In genomic region chr4:1003271-1004070, GRCh38 we compare ENCODE assay signal across 23 cellular contexts. TPM values are rescaled to one million over a fixed set of nuclear protein-coding genes. Genes with fewer than 3 reads are reported as not detected.
DNase-seq lines count a peak whose midpoint lies in the region; ATAC-seq and TF ChIP-seq lines count a peak whose summit lies in the region.
"Had no signal": no experiment of that assay in that cellular context is flagged by ENCODE, and none has a peak within 500 bp of the region (broad histone marks: within the 10 kb centered on the region; RNA-seq: fewer than 3 reads in every experiment).

No MANE protein-coding gene starts in this region.

- H3K36me3 ChIP-seq in HUES6 (ENCODE audit: control insufficient read depth, insufficient read depth, low read length) (no peaks in the 10 kb centered on the region), esophagus muscularis mucosa (no peaks in the 10 kb centered on the region)
- H3K36me3 ChIP-seq: ascending aorta, gastroesophageal sphincter, thyroid gland had no signal

- WGBS in esophagus muscularis mucosa, result 19% methylated on average over 26 of the region's 63 CpGs
- 38 to 59% methylated on average over 19 to 41 of the region's 63 CpGs for WGBS in lower leg skin, 2 donors

- H3K27ac Mint-ChIP-seq in stimulated activated memory B cell treated with anti-CD40 and anti-IgM and Interleukin-4, amounts not matched to agents 10 μg/mL and 1 μg/mL and 100 μg/mL, for 72 hours, result no peak overlapping the region
- H3K27ac Mint-ChIP-seq: activated naive CD4-positive, alpha-beta T cell treated with anti-CD3 and anti-CD28 coated beads, Interleukin-2, amount 50 U/mL, for 24 hours; activated T-helper 1 cell treated with anti-CD3 and anti-CD28 coated beads, Interleukin-12 subunit alpha, Interleukin-12 subunit beta, Interleukin-2, Interleukin-4 antibody, amounts not matched to agents 30 ng/mL and 10 ng/mL and 1 ng/mL, durations not matched to agents 14 hours and 24 hours and 36 hours; CD8-positive, alpha-beta memory T cell; natural killer cell had no signal

- TF ChIP-seq EP300 in esophagus muscularis mucosa (IDR thresholded peaks at IDR 0.05), result no peak

- H3K9me3 ChIP-seq in HUES6 (ENCODE audit: control insufficient read depth, insufficient read depth, low read depth, low read length) (peaks cover 3% of the 10 kb centered on the region; the same call in 1 of the 2 replicates), esophagus muscularis mucosa (no peaks in the 10 kb centered on the region)
- H3K9me3 ChIP-seq: ascending aorta, gastroesophageal sphincter, thyroid gland had no signal

- H3K9ac ChIP-seq in HUES6 (ENCODE audit: low read length), result no peak overlapping the region
- H3K9ac ChIP-seq: GM23248 had no signal

- H3K27me3 Mint-ChIP-seq in stimulated activated memory B cell treated with anti-CD40 and anti-IgM and Interleukin-4, amounts not matched to agents 10 μg/mL and 1 μg/mL and 100 μg/mL, for 72 hours, result peaks cover 61% of the 10 kb centered on the region

- H3K4me3 Mint-ChIP-seq in stimulated activated memory B cell treated with anti-CD40 and anti-IgM and Interleukin-4, amounts not matched to agents 10 μg/mL and 1 μg/mL and 100 μg/mL, for 72 hours, result no peak overlapping the region
- H3K4me3 Mint-ChIP-seq: activated naive CD4-positive, alpha-beta T cell treated with anti-CD3 and anti-CD28 coated beads, Interleukin-2, amount 50 U/mL, for 24 hours; activated T-helper 1 cell treated with anti-CD3 and anti-CD28 coated beads, Interleukin-12 subunit alpha, Interleukin-12 subunit beta, Interleukin-2, Interleukin-4 antibody, amounts not matched to agents 30 ng/mL and 10 ng/mL and 1 ng/mL, durations not matched to agents 14 hours and 24 hours and 36 hours had no signal

- H3K4me1 Mint-ChIP-seq in stimulated activated memory B cell treated with anti-CD40 and anti-IgM and Interleukin-4, amounts not matched to agents 10 μg/mL and 1 μg/mL and 100 μg/mL, for 72 hours, result peaks cover 32% of the 10 kb centered on the region
- H3K4me1 Mint-ChIP-seq: natural killer cell had no signal

- intact Hi-C loops in esophagus muscularis mucosa (cut with DNase I), result no loop called here
- intact Hi-C loops in lower leg skin (cut with DNase I; ENCODE audit: low total_unique reads), result no loop called here

- H3K27me3 ChIP-seq in HUES6 (ENCODE audit: control insufficient read depth, insufficient read depth, low read length) (peaks cover 98% of the 10 kb centered on the region), esophagus muscularis mucosa (peaks cover 13 to 98% (median 54%) of the 10 kb centered on the region in 4 donors)

- DNase-seq in esophagus muscularis mucosa (ENCODE audit: extremely low spot score) (no peak), lower leg skin (ENCODE audit: low spot score in 2 of 2) (no peak)
- DNase-seq: activated CD4-positive, alpha-beta T cell treated with anti-CD3 and anti-CD28 coated beads for 4 hours; CD8-positive, alpha-beta memory T cell; effector CD4-positive, alpha-beta T cell; KBM-7; left colon; natural killer cell; NCI-H1694; NCI-H748 treated with DMSO at 0.1 percent for 48 hours; SHP77; SW 1271; thyroid gland had no signal

- no peak for TF ChIP-seq CTCF in esophagus muscularis mucosa (IDR thresholded peaks at IDR 0.05)
- TF ChIP-seq CTCF in lower leg skin (IDR thresholded peaks at IDR 0.05), result no peak

- no peak overlapping the region for H3K27ac ChIP-seq in HUES6 (ENCODE audit: low read depth, low read length)
- H3K27ac ChIP-seq in esophagus muscularis mucosa (replicated peaks in 1 of 4), result no peak overlapping the region
- H3K27ac ChIP-seq: ascending aorta, gastroesophageal sphincter, GM23248, thyroid gland had no signal

- peaks cover 5% of the 10 kb centered on the region for H3K9me3 Mint-ChIP-seq in stimulated activated memory B cell treated with anti-CD40 and anti-IgM and Interleukin-4, amounts not matched to agents 10 μg/mL and 1 μg/mL and 100 μg/mL, for 72 hours
- H3K9me3 Mint-ChIP-seq: activated naive CD4-positive, alpha-beta T cell treated with anti-CD3 and anti-CD28 coated beads, Interleukin-2, amount 50 U/mL, for 24 hours; activated T-helper 1 cell treated with anti-CD3 and anti-CD28 coated beads, Interleukin-12 subunit alpha, Interleukin-12 subunit beta, Interleukin-2, Interleukin-4 antibody, amounts not matched to agents 30 ng/mL and 10 ng/mL and 1 ng/mL, durations not matched to agents 14 hours and 24 hours and 36 hours; natural killer cell had no signal

- H3K36me3 Mint-ChIP-seq in stimulated activated memory B cell treated with anti-CD40 and anti-IgM and Interleukin-4, amounts not matched to agents 10 μg/mL and 1 μg/mL and 100 μg/mL, for 72 hours, result no peaks in the 10 kb centered on the region
- H3K36me3 Mint-ChIP-seq: activated naive CD4-positive, alpha-beta T cell treated with anti-CD3 and anti-CD28 coated beads, Interleukin-2, amount 50 U/mL, for 24 hours; CD8-positive, alpha-beta memory T cell; natural killer cell had no signal

- peak; percentile 12 for ATAC-seq in stimulated activated memory B cell treated with anti-CD40 and anti-IgM and Interleukin-4, amounts not matched to agents 10 μg/mL and 1 μg/mL and 100 μg/mL, for 72 hours
- ATAC-seq in GM21576 (IDR thresholded peaks at IDR 0.05; ENCODE audit: unreplicated experiment), result no peak
- ATAC-seq: esophagus mucosa, gastroesophageal sphincter, sciatic nerve had no signal

- TF ChIP-seq POLR2A in esophagus muscularis mucosa (IDR thresholded peaks at IDR 0.05; ENCODE audit: low read depth), result no peak
- TF ChIP-seq POLR2A in lower leg skin (IDR thresholded peaks at IDR 0.05), result no peak

- H3K4me3 ChIP-seq in HUES6 (ENCODE audit: low read depth, low read length), result peak overlapping the region; percentile 32; the same call in 1 of the 2 replicates
- peak overlapping the region in 3 of 4 donors; percentile 7 to 34 (median 22) for H3K4me3 ChIP-seq in esophagus muscularis mucosa
- H3K4me3 ChIP-seq in lower leg skin (ENCODE audit: low read depth, poor library complexity, severe bottlenecking), result no peak overlapping the region
- H3K4me3 ChIP-seq: GM23248, thyroid gland had no signal

- peaks cover 10% of the 10 kb centered on the region for H3K4me1 ChIP-seq in HUES6 (ENCODE audit: control insufficient read depth, insufficient read depth, low read length)
- peaks cover 12 to 25% (median 21%) of the 10 kb centered on the region in 4 donors for H3K4me1 ChIP-seq in esophagus muscularis mucosa

RNA-seq across cellular contexts. Expression of gene FGFRL1, which starts 8.0 kb away (rescaled TPM):
- total RNA-seq in esophagus muscularis mucosa (10 to 100 TPM; 22.0 to 54.2 (median 32.5) TPM), lower leg skin (10 to 100 TPM in 2 of 4 donors, 1 to 10 TPM in 2; 7.4 to 13.7 (median 10.7) TPM)

RNA-seq across cellular contexts. Expression of gene SLC26A1, which starts 10.3 kb away (rescaled TPM):
- total RNA-seq in esophagus muscularis mucosa (under 1 TPM in 1 of 4 donors, not detected in 3; 0.06 TPM), lower leg skin (under 1 TPM in 3 of 4 donors, not detected in 1; 0.15 to 0.61 (median 0.19) TPM)
- total RNA-seq: ascending aorta; CD8-positive, alpha-beta memory T cell; esophagus mucosa; gastroesophageal sphincter had no signal

RNA-seq across cellular contexts. Expression of gene IDUA, which starts 16.6 kb away (rescaled TPM):
- total RNA-seq in esophagus muscularis mucosa (10 to 100 TPM; 10.4 to 23.1 (median 11.5) TPM), lower leg skin (10 to 100 TPM in 2 of 4 donors, 1 to 10 TPM in 2; 6.0 to 13.4 (median 11.1) TPM)

RNA-seq across cellular contexts. Expression of gene DGKQ, which starts 30.1 kb away (rescaled TPM):
- total RNA-seq in esophagus muscularis mucosa (10 to 100 TPM in 2 of 4 donors, 1 to 10 TPM in 2; 7.5 to 11.9 (median 9.9) TPM), lower leg skin (10 to 100 TPM; 18.4 to 30.7 (median 22.4) TPM)
